Comparison of ENCODE assay signal across 8 cellular contexts in the genomic region with DNA sequence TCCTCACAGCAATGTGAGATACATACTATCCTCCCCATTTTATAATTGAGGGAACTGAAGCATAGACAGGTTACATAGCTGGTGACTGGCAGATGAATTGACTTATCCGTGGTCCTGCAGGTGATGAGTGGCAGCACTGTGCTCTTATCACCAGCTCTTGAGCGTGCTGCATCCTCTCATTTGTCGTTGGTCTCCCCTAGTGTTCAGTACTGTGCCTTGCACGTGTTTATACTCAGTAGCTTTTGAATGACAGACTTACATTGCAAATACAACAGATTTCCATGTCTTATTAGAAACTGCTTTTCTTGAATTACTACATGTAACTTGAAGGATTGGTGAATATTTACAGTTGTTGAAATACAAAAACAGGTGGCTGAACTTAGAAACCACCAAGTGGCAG. TPM values are rescaled to one million over a fixed set of nuclear protein-coding genes. Genes with fewer than 3 reads are reported as not detected.
DNase-seq lines count a peak whose midpoint lies in the region; ATAC-seq and TF ChIP-seq lines count a peak whose summit lies in the region.
"Not testable (repeated sequence)": the region's sequence is repeated elsewhere in the genome, so short reads cannot be mapped to it uniquely, and the experiment has no call there.

No MANE protein-coding gene starts in this region.

- H4K8ac ChIP-seq in IMR-90 (ENCODE audit: low read depth in 2 of 2, low read length in 2 of 2), result not testable (repeated sequence)

- not testable (repeated sequence) for H2AFZ ChIP-seq in IMR-90 (replicated peaks; ENCODE audit: low read length, poor library complexity); OCI-LY3 (ENCODE audit: low read depth, low read length)

- peak; percentile 43 for TF ChIP-seq CTCF in IMR-90 (conservative IDR thresholded peaks at IDR 0.05; ENCODE audit: low read depth, low read length)
- peak; percentile 40 for TF ChIP-seq CTCF in OCI-LY3 (IDR thresholded peaks at IDR 0.05; ENCODE audit: low read depth, low read length)
- peak; percentile 38 to 55 (median 48) for TF ChIP-seq CTCF in right lobe of liver (IDR thresholded peaks at IDR 0.05)

- H3K9ac ChIP-seq in IMR-90 (ENCODE audit: low read depth, low read length); OCI-LY3 (ENCODE audit: low read length): not testable (repeated sequence)

- H3K56ac ChIP-seq in IMR-90 (ENCODE audit: extremely low read depth, insufficient read depth, low read length), result not testable (repeated sequence)

- peaks cover 49% of the 10 kb centered on the region for H3K36me3 Mint-ChIP-seq in activated CD8-positive, alpha-beta T cell treated with anti-CD3 and anti-CD28 coated beads, Interleukin-2, amount 10 ng/mL, durations not matched to agents 7 days and 5 days (ENCODE audit: low read depth)
- H3K36me3 Mint-ChIP-seq in stimulated activated memory B cell treated with anti-CD40 and anti-IgM and Interleukin-4, amounts not matched to agents 10 μg/mL and 1 μg/mL and 100 μg/mL, for 72 hours, result peaks cover 47% of the 10 kb centered on the region

- H3K9me3 Mint-ChIP-seq in activated CD8-positive, alpha-beta T cell treated with anti-CD3 and anti-CD28 coated beads, Interleukin-2, amount 10 ng/mL, durations not matched to agents 7 days and 5 days (ENCODE audit: insufficient read depth); stimulated activated memory B cell treated with anti-CD40 and anti-IgM and Interleukin-4, amounts not matched to agents 10 μg/mL and 1 μg/mL and 100 μg/mL, for 72 hours: not testable (repeated sequence)

- H3K9me1 ChIP-seq in IMR-90 (ENCODE audit: insufficient read depth, low read length), result not testable (repeated sequence)

- H2BK15ac ChIP-seq in IMR-90 (ENCODE audit: low read depth, low read length), result not testable (repeated sequence)

- H3K27ac Mint-ChIP-seq in activated CD8-positive, alpha-beta T cell treated with anti-CD3 and anti-CD28 coated beads, Interleukin-2, amount 10 ng/mL, durations not matched to agents 7 days and 5 days, result peak overlapping the region; percentile 37
- not testable (repeated sequence) for H3K27ac Mint-ChIP-seq in stimulated activated memory B cell treated with anti-CD40 and anti-IgM and Interleukin-4, amounts not matched to agents 10 μg/mL and 1 μg/mL and 100 μg/mL, for 72 hours

- TF ChIP-seq RAD21 in IMR-90 (IDR thresholded peaks at IDR 0.05; ENCODE audit: low read length), result peak; percentile 21; the same call in 1 of the 2 replicates

- 36% methylated on average over 2 of the region's 4 CpGs; no CpG with 5 or more reads in 1 of the 2 experiments for WGBS in IMR-90 (ENCODE audit: extremely low coverage in 2 of 2, insufficient read length in 1 of 2), 2 experiments
- 12% methylated on average over 4 of the region's 4 CpGs for WGBS in right lobe of liver (ENCODE audit: insufficient coverage, low coverage, low lambda C conversion rate, missing lambda C conversion rate)

- H2BK20ac ChIP-seq in IMR-90 (ENCODE audit: low read depth, low read length), result not testable (repeated sequence)

- ATAC-seq in GM21825 (IDR thresholded peaks at IDR 0.05; ENCODE audit: unreplicated experiment) (peak; percentile 75), right lobe of liver (peak; percentile 72 to 81 (median 76))
- not testable (repeated sequence) for ATAC-seq in IMR-90 (ENCODE audit: low read depth)
- ATAC-seq in activated CD8-positive, alpha-beta T cell treated with anti-CD3 and anti-CD28 coated beads, Interleukin-2, amount 10 ng/mL, durations not matched to agents 7 days and 5 days, result peak; percentile 98
- peak; percentile 95 for ATAC-seq in stimulated activated memory B cell treated with anti-CD40 and anti-IgM and Interleukin-4, amounts not matched to agents 10 μg/mL and 1 μg/mL and 100 μg/mL, for 72 hours

- H3K27ac ChIP-seq in IMR-90 (ENCODE audit: insufficient read depth, low read length); OCI-LY3 (ENCODE audit: low read length); right lobe of liver: not testable (repeated sequence)

- not testable (repeated sequence) for H3K4ac ChIP-seq in IMR-90 (ENCODE audit: low read depth, low read length)

- H3K36me3 ChIP-seq in IMR-90 (ENCODE audit: control insufficient read depth, insufficient read depth, low read length) (peaks cover 37% of the 10 kb centered on the region), right lobe of liver (peaks cover 4 to 87% (median 46%) of the 10 kb centered on the region in 4 donors)
- H3K36me3 ChIP-seq in OCI-LY3 (replicated peaks; ENCODE audit: low read depth, low read length), result not testable (repeated sequence)

- not testable (repeated sequence) for H3K18ac ChIP-seq in IMR-90 (ENCODE audit: low read depth, low read length)

- H3K27me3 ChIP-seq in IMR-90 (ENCODE audit: control insufficient read depth, insufficient read depth, low read length); OCI-LY3 (ENCODE audit: low read depth, low read length); right lobe of liver: not testable (repeated sequence)

- peaks cover 18 to 67% of the 10 kb centered on the region in 2 experiments for H3K79me1 ChIP-seq in IMR-90 (ENCODE audit: low read depth in 1 of 2, low read length in 2 of 2)

- not testable (repeated sequence) for H3K14ac ChIP-seq in IMR-90 (replicated peaks; ENCODE audit: low read depth, low read length)

- intact Hi-C loops in IMR-90 (cut with micrococcal nuclease); right lobe of liver (cut with DNase I): not testable (repeated sequence)

- H4K20me1 ChIP-seq in IMR-90 (ENCODE audit: insufficient read depth, low read length), result peaks cover 43% of the 10 kb centered on the region; the same call in 1 of the 2 replicates
- not testable (repeated sequence) for H4K20me1 ChIP-seq in OCI-LY3 (ENCODE audit: insufficient read depth, low read length)

- POLR2A ChIA-PET in IMR-90 (lab: Charles Lee; ENCODE audit: unreplicated experiment); activated CD8-positive, alpha-beta T cell treated with anti-CD3 and anti-CD28 coated beads, Interleukin-2, amount 10 ng/mL, durations not matched to agents 7 days and 5 days (lab: Charles Lee): not testable (repeated sequence)

- TF ChIP-seq POLR2A in IMR-90 (IDR thresholded peaks at IDR 0.05; ENCODE audit: low read depth, low read length); right lobe of liver (IDR thresholded peaks at IDR 0.05): not testable (repeated sequence)

- H3K4me3 Mint-ChIP-seq in activated CD8-positive, alpha-beta T cell treated with anti-CD3 and anti-CD28 coated beads, Interleukin-2, amount 10 ng/mL, durations not matched to agents 7 days and 5 days; stimulated activated memory B cell treated with anti-CD40 and anti-IgM and Interleukin-4, amounts not matched to agents 10 μg/mL and 1 μg/mL and 100 μg/mL, for 72 hours: not testable (repeated sequence)

- H2BK5ac ChIP-seq in IMR-90 (ENCODE audit: low read depth, low read length, poor library complexity, severe bottlenecking), result peak overlapping the region; percentile 17

- peak; percentile 37 for DNase-seq in EL
- DNase-seq in IMR-90, result peak; percentile 47
- peak; percentile 64 for DNase-seq in activated CD8-positive, alpha-beta T cell treated with anti-CD3 and anti-CD28 coated beads, Interleukin-2, amount 10 ng/mL, durations not matched to agents 7 days and 5 days
- DNase-seq in ecto neural progenitor cell (ENCODE audit: low spot score), result peak; percentile 56
- not testable (repeated sequence) for DNase-seq in right lobe of liver

- H4K91ac ChIP-seq in IMR-90 (ENCODE audit: insufficient read depth, low read depth, low read length), result not testable (repeated sequence)

- BruUV-seq in IMR-90 (replicated peaks; lab: Mats Ljungman, UMichigan), result not testable (repeated sequence)

- H3K4me1 Mint-ChIP-seq in activated CD8-positive, alpha-beta T cell treated with anti-CD3 and anti-CD28 coated beads, Interleukin-2, amount 10 ng/mL, durations not matched to agents 7 days and 5 days (ENCODE audit: low read depth), result not testable (repeated sequence)
- peaks cover 12% of the 10 kb centered on the region for H3K4me1 Mint-ChIP-seq in stimulated activated memory B cell treated with anti-CD40 and anti-IgM and Interleukin-4, amounts not matched to agents 10 μg/mL and 1 μg/mL and 100 μg/mL, for 72 hours

- dilution Hi-C loops in IMR-90 (cut with HindIII; ENCODE audit: low sequenced_read_pairs, unreplicated experiment), result not testable (repeated sequence)

- not testable (repeated sequence) for H2BK120ac ChIP-seq in IMR-90 (ENCODE audit: low read depth, low read length)

- CTCF ChIA-PET in IMR-90 (lab: Yijun Ruan, JAX), result not testable (repeated sequence)
- CTCF ChIA-PET in activated CD8-positive, alpha-beta T cell treated with anti-CD3 and anti-CD28 coated beads, Interleukin-2, amount 10 ng/mL, durations not matched to agents 7 days and 5 days (lab: Charles Lee), result interaction anchor here (1.0 to 1.2 kb wide), 2 partner anchors 15 to 51 kb away, joined by 3 to 4 read pairs; no protein-coding TSS in a partner anchor

- H4K5ac ChIP-seq in IMR-90 (ENCODE audit: low read depth, low read length), result not testable (repeated sequence)

- H3K4me1 ChIP-seq in IMR-90 (ENCODE audit: control insufficient read depth, insufficient read depth, low read length), result peaks cover 11% of the 10 kb centered on the region
- not testable (repeated sequence) for H3K4me1 ChIP-seq in OCI-LY3 (ENCODE audit: low read length); right lobe of liver

- not testable (repeated sequence) for H3K4me3 ChIP-seq in IMR-90 (ENCODE audit: insufficient read depth, low read depth, low read length); OCI-LY3 (ENCODE audit: low read length); right lobe of liver

- H3K23ac ChIP-seq in IMR-90 (ENCODE audit: low read depth, low read length), result not testable (repeated sequence)

- in situ Hi-C loops in IMR-90 (cut with MboI; ENCODE audit: low sequenced_read_pairs), result not testable (repeated sequence)

- not testable (repeated sequence) for H3K9me3 ChIP-seq in IMR-90 (ENCODE audit: control insufficient read depth, insufficient read depth, low read length); OCI-LY3 (ENCODE audit: insufficient read depth, low read length); right lobe of liver

- H2AK5ac ChIP-seq in IMR-90 (ENCODE audit: low read depth, low read length), result not testable (repeated sequence)

- H3K4me2 ChIP-seq in IMR-90 (ENCODE audit: low read depth, low read length); OCI-LY3 (ENCODE audit: low read length): not testable (repeated sequence)

- not testable (repeated sequence) for H3K79me2 ChIP-seq in OCI-LY3 (ENCODE audit: low read length)

- not testable (repeated sequence) for H3K27me3 Mint-ChIP-seq in activated CD8-positive, alpha-beta T cell treated with anti-CD3 and anti-CD28 coated beads, Interleukin-2, amount 10 ng/mL, durations not matched to agents 7 days and 5 days (ENCODE audit: low read depth); stimulated activated memory B cell treated with anti-CD40 and anti-IgM and Interleukin-4, amounts not matched to agents 10 μg/mL and 1 μg/mL and 100 μg/mL, for 72 hours

- H2AK9ac ChIP-seq in IMR-90 (replicated peaks; ENCODE audit: low read depth, low read length, poor library complexity), result not testable (repeated sequence)

RNA-seq across cellular contexts. Expression of a gene that starts 33.7 kb away (rescaled TPM):
- 54.4 and 66.3 TPM in 2 replicates for total RNA-seq in IMR-90 (2012; rRNA removed)
- 50.5 and 50.6 TPM in 2 replicates for polyA plus RNA-seq in IMR-90 (2012; rRNA removed)
- polyA plus RNA-seq in IMR-90 (2012; cell fraction: cytosol; rRNA removed), result 30.1 and 38.4 TPM in 2 replicates
- polyA plus RNA-seq in IMR-90 (2012; cell fraction: nucleus; rRNA removed; ENCODE audit: low replicate concordance), result 14.5 and 32.8 TPM in 2 replicates
- 10 to 100 TPM; 54.9 to 55.2 TPM for total RNA-seq in activated CD8-positive, alpha-beta T cell treated with anti-CD3 and anti-CD28 coated beads, Interleukin-2, amount 10 ng/mL, durations not matched to agents 7 days and 5 days
- total RNA-seq in right lobe of liver, result 10 to 100 TPM; 14.7 to 30.0 (median 16.8) TPM

RNA-seq across cellular contexts. Expression of a gene that starts 47.4 kb away (rescaled TPM):
- total RNA-seq in IMR-90 (2012; rRNA removed) (107 and 117 TPM in 2 replicates), right lobe of liver (100 to 1,000 TPM in 4 of 6 experiments, 10 to 100 TPM in 2; 78.8 to 144 (median 111) TPM)
- polyA plus RNA-seq in IMR-90 (2012; rRNA removed), result 55.2 and 68.7 TPM in 2 replicates
- 28.4 and 31.5 TPM in 2 replicates for polyA plus RNA-seq in IMR-90 (2012; cell fraction: cytosol; rRNA removed)
- 64.2 and 200 TPM in 2 replicates for polyA plus RNA-seq in IMR-90 (2012; cell fraction: nucleus; rRNA removed; ENCODE audit: low replicate concordance)
- 10 to 100 TPM; 46.4 to 46.6 TPM for total RNA-seq in activated CD8-positive, alpha-beta T cell treated with anti-CD3 and anti-CD28 coated beads, Interleukin-2, amount 10 ng/mL, durations not matched to agents 7 days and 5 days
